In genomic region chr15:48937886-48938285, GRCh38 we compare ENCODE assay signal across 30 cellular contexts. TPM values are rescaled to one million over a fixed set of nuclear protein-coding genes. Genes with fewer than 3 reads are reported as not detected.
"Had no signal": no experiment of that assay in that cellular context is flagged by ENCODE, and none has a peak within 500 bp of the region (broad histone marks: within the 10 kb centered on the region; RNA-seq: fewer than 3 reads in every experiment).

No MANE protein-coding gene starts in this region.

- H3K36me3 ChIP-seq: brain microvascular endothelial cell, colonic mucosa, esophagus squamous epithelium, WERI-Rb-1 had no signal

- H3K4me1 ChIP-seq: colonic mucosa, esophagus squamous epithelium had no signal

- H3K36me3 Mint-ChIP-seq: activated naive CD8-positive, alpha-beta T cell had no signal

- H3K4me3 Mint-ChIP-seq: activated B cell treated with CpG ODN at 0.5 μM for 24 hours; activated CD8-positive, alpha-beta T cell treated with anti-CD3 and anti-CD28 coated beads for 36 hours; activated naive CD8-positive, alpha-beta T cell; activated T-cell treated with anti-CD3 and anti-CD28 coated beads, Interleukin-2, amount 50 U/mL, for 4 hours; activated T-helper 17 cell treated with anti-CD3 and anti-CD28 coated beads, Interleukin-2, amount 50 U/mL, for 72 hours; T-helper 1 cell treated with Interleukin-12 subunit alpha and Interleukin-12 subunit beta and Interleukin-4 antibody, amounts not matched to agents 30 μg/mL and 1 μg/mL, for 36 hours had no signal

- H3K4me3 ChIP-seq: colonic mucosa, esophagus squamous epithelium had no signal

- DNase-seq: activated B cell treated with CpG ODN at 0.5 μM for 24 hours; activated CD4-positive, alpha-beta T cell treated with anti-CD3 and anti-CD28 coated beads for 48 hours; activated CD4-positive, alpha-beta T cell treated with anti-CD3 and anti-CD28 coated beads, Interleukin-2, amount 50 U/mL, for 1 hour; activated CD4-positive, alpha-beta T cell treated with anti-CD3 and anti-CD28 coated beads, Interleukin-2, amount 50 U/mL, for 48 hours; activated CD8-positive, alpha-beta memory T cell treated with anti-CD3 and anti-CD28 coated beads for 24 hours; activated CD8-positive, alpha-beta T cell treated with anti-CD3 and anti-CD28 coated beads for 36 hours; activated effector memory CD4-positive, alpha-beta T cell treated with Interleukin-2 at 50 U/mL for 16 hours; activated gamma-delta T cell treated with Interleukin-2 at 50 U/mL for 16 hours; activated naive CD4-positive, alpha-beta T cell treated with anti-CD3 and anti-CD28 coated beads, Interleukin-2, amount 50 U/mL, for 16 hours; activated naive CD4-positive, alpha-beta T cell treated with Interleukin-2 at 50 U/mL for 16 hours; activated T-cell treated with anti-CD3 and anti-CD28 coated beads, Interleukin-2, amount 50 U/mL, for 4 hours; amniotic stem cell; anterior cingulate cortex; brain microvascular endothelial cell; caudate nucleus; colonic mucosa; effector CD8-positive, alpha-beta T cell; esophagus squamous epithelium; head of caudate nucleus; T-helper 9 cell; WERI-Rb-1 had no signal

- ATAC-seq: activated CD4-positive, CD25-positive, alpha-beta regulatory T cell treated with anti-CD3 and anti-CD28 coated beads, Interleukin-2, amount 50 U/mL, for 24 hours; activated CD8-positive, alpha-beta T cell treated with anti-CD3 and anti-CD28 coated beads for 36 hours; activated T-cell treated with anti-CD3 and anti-CD28 coated beads, Interleukin-2, amount 50 U/mL, for 4 hours; activated T-helper 17 cell treated with anti-CD3 and anti-CD28 coated beads, Interleukin-2, amount 50 U/mL, for 72 hours had no signal

- H3K9me3 Mint-ChIP-seq: activated B cell treated with CpG ODN at 0.5 μM for 24 hours; activated CD8-positive, alpha-beta T cell treated with anti-CD3 and anti-CD28 coated beads for 36 hours; activated T-cell treated with anti-CD3 and anti-CD28 coated beads, Interleukin-2, amount 50 U/mL, for 4 hours; activated T-helper 17 cell treated with anti-CD3 and anti-CD28 coated beads, Interleukin-2, amount 50 U/mL, for 72 hours; T-helper 1 cell treated with Interleukin-12 subunit alpha and Interleukin-12 subunit beta and Interleukin-4 antibody, amounts not matched to agents 30 μg/mL and 1 μg/mL, for 36 hours had no signal

- H3K4me1 Mint-ChIP-seq: activated B cell treated with CpG ODN at 0.5 μM for 24 hours had no signal

- FAIRE-seq: astrocyte, endometrium, endothelial cell of umbilical vein, frontal cortex had no signal

- H3K9me3 ChIP-seq: colonic mucosa, esophagus squamous epithelium had no signal

- H3K27me3 ChIP-seq: brain microvascular endothelial cell, colonic mucosa, esophagus squamous epithelium had no signal

- H3K27ac ChIP-seq: colonic mucosa, epithelial cell of prostate, esophagus squamous epithelium, WERI-Rb-1 had no signal

- H3K27ac Mint-ChIP-seq: activated B cell treated with CpG ODN at 0.5 μM for 24 hours; activated CD8-positive, alpha-beta T cell treated with anti-CD3 and anti-CD28 coated beads for 36 hours; activated naive CD8-positive, alpha-beta T cell; activated T-helper 17 cell treated with anti-CD3 and anti-CD28 coated beads, Interleukin-2, amount 50 U/mL, for 72 hours; T-helper 1 cell treated with Interleukin-12 subunit alpha and Interleukin-12 subunit beta and Interleukin-4 antibody, amounts not matched to agents 30 μg/mL and 1 μg/mL, for 36 hours had no signal

RNA-seq across cellular contexts. Expression of gene SHC4, which starts 25.8 kb away (rescaled TPM):
- total RNA-seq: activated B cell treated with CpG ODN at 0.5 μM for 24 hours had no signal
- polyA plus RNA-seq: endothelial cell of umbilical vein had no signal
